Comparison of ENCODE assay signal across 24 cellular contexts in the genomic region with DNA sequence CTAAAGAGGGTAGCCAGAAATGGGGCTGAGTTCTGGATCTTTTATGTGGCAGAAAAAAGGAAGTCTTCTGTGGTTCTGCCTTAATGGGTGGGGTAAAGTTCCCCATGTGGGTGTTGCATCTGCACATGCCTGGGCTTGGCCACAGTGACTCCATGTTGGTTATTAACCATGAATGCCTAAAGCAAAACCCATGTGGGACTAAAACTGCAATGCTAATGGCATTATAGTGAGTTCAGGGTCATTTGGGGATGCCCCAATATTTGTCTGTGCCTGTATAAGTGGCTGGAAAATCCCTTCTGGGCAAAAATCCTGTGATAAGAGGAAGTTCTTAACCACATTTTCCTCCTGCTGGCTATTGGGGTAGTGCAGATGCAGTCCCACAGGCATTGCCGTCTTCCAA.
DNase-seq lines count a peak whose midpoint lies in the region; ATAC-seq and TF ChIP-seq lines count a peak whose summit lies in the region.
"Had no signal": no experiment of that assay in that cellular context is flagged by ENCODE, and none has a peak within 500 bp of the region (broad histone marks: within the 10 kb centered on the region; RNA-seq: fewer than 3 reads in every experiment).

No MANE protein-coding gene starts in this region.

- no peaks in the 10 kb centered on the region for H3K36me3 ChIP-seq in PC-9 (ENCODE audit: low read depth)
- H3K36me3 ChIP-seq: HAP-1, prostate gland, sigmoid colon, tibial nerve had no signal

- DNase-seq in GM12865 (ENCODE audit: low read depth) (peak; percentile 12), KBM-7 (peak; percentile 39), epithelial cell of esophagus (ENCODE audit: low read depth) (peak; percentile 42), PC-9 (no peak), left ventricle myocardium superior (no peak)
- DNase-seq in activated CD4-positive, alpha-beta T cell treated with anti-CD3 and anti-CD28 coated beads for 1 hour = no peak
- DNase-seq in stimulated activated CD4-positive, alpha-beta T cell treated with anti-CD3 and anti-CD28 coated beads, Interleukin-2, amount 100 ng/mL, for 48 hours = no peak
- DNase-seq: activated B cell treated with CpG ODN at 0.5 μM for 24 hours; activated CD4-positive, alpha-beta T cell treated with anti-CD3 and anti-CD28 coated beads, Interleukin-2, amount 50 U/mL, for 48 hours; activated effector memory CD4-positive, alpha-beta T cell treated with Interleukin-2 at 50 U/mL for 16 hours; activated naive CD8-positive, alpha-beta T cell treated with anti-CD3 and anti-CD28 coated beads for 36 hours; head of caudate nucleus; NCI-H1048; NCI-H187; NCI-H2171 treated with DMSO at 0.1 percent for 48 hours; NCI-H526; sigmoid colon; stimulated activated CD8-positive, alpha-beta memory T cell treated with anti-CD3 and anti-CD28 coated beads, Interleukin-4, amount 100 ng/mL, for 48 hours; T-helper 9 cell had no signal

- H4K20me1 ChIP-seq in PC-9 (ENCODE audit: insufficient read depth) = no peaks in the 10 kb centered on the region

- no peak overlapping the region for H2AFZ ChIP-seq in PC-9

- H3K4me1 ChIP-seq in PC-9 (replicated peaks; ENCODE audit: insufficient read depth) = no peaks in the 10 kb centered on the region
- H3K4me1 ChIP-seq: HAP-1, prostate gland, tibial nerve had no signal

- intact Hi-C loops in PC-9 (cut with micrococcal nuclease; ENCODE audit: unreplicated experiment) = no loop called here
- intact Hi-C loops in left ventricle myocardium superior (cut with micrococcal nuclease) = no loop called here

- BruUV-seq in PC-9 (replicated peaks; lab: Mats Ljungman, UMichigan) = no TSS peak

- no peak overlapping the region for H3K4me2 ChIP-seq in PC-9

- in situ Hi-C loops in KBM-7 (cut with MboI; ENCODE audit: low pct_unique_long_range_greater_than_20kb, low sequenced_read_pairs) = no loop called here

- no peak overlapping the region for H3K27ac ChIP-seq in PC-9
- H3K27ac ChIP-seq: prostate gland, sigmoid colon, tibial nerve had no signal

- H3K79me2 ChIP-seq in PC-9 (ENCODE audit: low read depth) = no peaks in the 10 kb centered on the region

- TF ChIP-seq CTCF in GM12865 (IDR thresholded peaks at IDR 0.05; ENCODE audit: insufficient read depth, low read depth, low read length, missing control alignments) = no peak
- TF ChIP-seq CTCF in epithelial cell of esophagus (IDR thresholded peaks at IDR 0.05; ENCODE audit: insufficient read depth, low read depth, low read length, missing control alignments) = no peak
- no peak for TF ChIP-seq CTCF in PC-9 (conservative IDR thresholded peaks at IDR 0.05)

- no peaks in the 10 kb centered on the region for H3F3A ChIP-seq in PC-9 (ENCODE audit: insufficient read depth, low read depth)

- H3K4me3 ChIP-seq in GM12865 (ENCODE audit: low read depth, low read length) = no peak overlapping the region
- H3K4me3 ChIP-seq in epithelial cell of esophagus (ENCODE audit: low read length) = no peak overlapping the region
- no peak overlapping the region for H3K4me3 ChIP-seq in PC-9
- H3K4me3 ChIP-seq: HAP-1, prostate gland, sigmoid colon, tibial nerve had no signal

- H3K9me3 ChIP-seq in PC-9 (ENCODE audit: insufficient read depth, low read depth) = no peaks in the 10 kb centered on the region
- H3K9me3 ChIP-seq: HAP-1, prostate gland, sigmoid colon, tibial nerve had no signal

- POLR2A ChIA-PET in PC-9 (lab: Charles Lee; ENCODE audit: unreplicated experiment) = no interaction called here

- CTCF ChIA-PET in PC-9 (lab: Charles Lee) = no interaction called here

- peaks cover 7% of the 10 kb centered on the region; the same call in 1 of the 2 replicates for H3K9me2 ChIP-seq in PC-9 (ENCODE audit: insufficient read depth)

- ATAC-seq in GM21619 (IDR thresholded peaks at IDR 0.05; ENCODE audit: unreplicated experiment) (peak; percentile 51), left ventricle myocardium superior (no peak)
- ATAC-seq: SK-N-SH treated with all-trans-retinoic acid at 6 μM for 48 hours had no signal

- H3K27me3 ChIP-seq in PC-9 (ENCODE audit: insufficient read depth, low read depth) = no peaks in the 10 kb centered on the region
- H3K27me3 ChIP-seq: sigmoid colon, tibial nerve had no signal

Comparison
In these comparisons a context has a peak if more than half of its experiments do, and no peak if none do; other contexts are left out.
1. DNase-seq: peak in GM12865 (single experiment), KBM-7 (single experiment) and epithelial cell of esophagus (single experiment); none in activated CD4-positive, alpha-beta T cell treated with anti-CD3 and anti-CD28 coated beads for 1 hour (single experiment), PC-9 (0 of 2), stimulated activated CD4-positive, alpha-beta T cell treated with anti-CD3 and anti-CD28 coated beads, Interleukin-2, amount 100 ng/mL, for 48 hours (0 of 2) and left ventricle myocardium superior (single experiment).